In the genomic region with DNA sequence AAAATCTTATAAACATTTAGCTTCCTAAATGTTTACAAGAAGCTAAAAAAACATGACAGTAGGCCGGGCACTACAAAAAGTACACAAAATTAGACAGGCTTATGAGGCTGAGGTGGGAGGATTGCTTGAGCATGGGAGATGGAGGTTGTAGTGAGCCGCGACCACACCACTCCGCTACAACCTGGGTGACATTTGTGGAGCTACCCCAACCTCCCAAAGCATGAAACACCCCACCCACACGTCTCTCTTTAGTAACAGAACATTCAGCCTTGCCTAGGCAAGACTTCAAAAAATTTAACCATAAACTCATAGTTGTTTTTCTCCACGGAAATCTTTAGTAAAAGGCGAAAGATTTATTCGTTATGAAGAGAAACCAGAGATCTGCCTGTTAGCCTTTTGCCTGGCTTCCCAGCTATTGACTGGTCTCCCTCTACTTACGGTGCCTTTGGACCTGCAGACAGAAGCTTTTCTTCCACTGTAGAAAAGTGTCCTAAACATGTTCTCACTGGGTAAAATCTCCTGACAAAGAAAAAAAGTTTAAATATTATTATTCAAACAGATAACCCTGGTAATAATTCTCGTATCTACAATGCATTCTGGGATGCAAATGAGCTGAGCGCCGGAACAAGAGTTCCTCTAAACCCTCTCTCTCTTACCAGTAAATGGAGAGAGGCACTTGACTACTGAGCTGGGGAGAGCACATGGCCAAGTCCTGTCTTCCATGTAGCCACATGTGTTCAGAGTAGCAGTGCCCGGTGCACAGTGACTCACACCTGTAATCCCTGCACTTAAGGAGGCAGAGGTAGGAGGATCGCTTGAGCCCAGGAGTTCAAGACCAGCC, we compare ENCODE assay signal across 8 cellular contexts. TPM values are rescaled to one million over a fixed set of nuclear protein-coding genes. Genes with fewer than 3 reads are reported as not detected.
DNase-seq lines count a peak whose midpoint lies in the region; ATAC-seq lines count a peak whose summit lies in the region.

No MANE protein-coding gene starts in this region.

- DNase-seq in AG20443 (ENCODE audit: low spot score) = peak; percentile 56
- DNase-seq in NCI-H226 = peak; percentile 52
- peak; percentile 20 to 63 (median 46) for DNase-seq in activated CD4-positive, CD25-positive, alpha-beta regulatory T cell (lab: John Stamatoyannopoulos, UW)
- DNase-seq in mucosa of gallbladder (ENCODE audit: low spot score) = peak; percentile 21
- peak; percentile 89 to 93 for DNase-seq in stimulated activated naive CD8-positive, alpha-beta T cell treated with anti-CD3 and anti-CD28 coated beads, Interleukin-15, amount 100 ng/mL, for 72 hours

- ATAC-seq in GM18907 (IDR thresholded peaks at IDR 0.05; ENCODE audit: unreplicated experiment) (peak; percentile 75), HG03064 (IDR thresholded peaks at IDR 0.05; ENCODE audit: low read depth, unreplicated experiment) (peak; percentile 73)
- ATAC-seq in stimulated activated naive CD8-positive, alpha-beta T cell treated with anti-CD3 and anti-CD28 coated beads, Interleukin-15, amount 100 ng/mL, for 72 hours = peak; percentile 91

- H3K27me3 Mint-ChIP-seq in stimulated activated naive CD8-positive, alpha-beta T cell treated with anti-CD3 and anti-CD28 coated beads, Interleukin-15, amount 100 ng/mL, for 72 hours = no peaks in the 10 kb centered on the region

- peak overlapping the region; percentile 54 for H3K27ac ChIP-seq in duodenal mucosa (ENCODE audit: low read depth, low read length)

- no peak overlapping the region for H3K4me3 ChIP-seq in duodenal mucosa (ENCODE audit: low read depth in 1 of 2, low read length in 2 of 2)

- H3K27me3 ChIP-seq in duodenal mucosa (ENCODE audit: control insufficient read depth in 1 of 2, insufficient read depth in 2 of 2, low read length in 2 of 2) = no peaks in the 10 kb centered on the region

- H3K4me3 Mint-ChIP-seq in stimulated activated naive CD8-positive, alpha-beta T cell treated with anti-CD3 and anti-CD28 coated beads, Interleukin-15, amount 100 ng/mL, for 72 hours = peak overlapping the region; percentile 66 to 96

- no peaks in the 10 kb centered on the region for H3K36me3 ChIP-seq in duodenal mucosa (ENCODE audit: control insufficient read depth in 1 of 2, insufficient read depth in 2 of 2, low read length in 2 of 2)

- H3K4me1 Mint-ChIP-seq in stimulated activated naive CD8-positive, alpha-beta T cell treated with anti-CD3 and anti-CD28 coated beads, Interleukin-15, amount 100 ng/mL, for 72 hours = peaks cover 87% of the 10 kb centered on the region

- no peaks in the 10 kb centered on the region for H3K9me3 Mint-ChIP-seq in stimulated activated naive CD8-positive, alpha-beta T cell treated with anti-CD3 and anti-CD28 coated beads, Interleukin-15, amount 100 ng/mL, for 72 hours

- peak overlapping the region; percentile 100 for H3K27ac Mint-ChIP-seq in stimulated activated naive CD8-positive, alpha-beta T cell treated with anti-CD3 and anti-CD28 coated beads, Interleukin-15, amount 100 ng/mL, for 72 hours

- H3K4me1 ChIP-seq in duodenal mucosa (ENCODE audit: control insufficient read depth in 1 of 2, insufficient read depth in 2 of 2, low read length in 2 of 2) = peaks cover 0 to 27% of the 10 kb centered on the region in 2 donors

- H3K9ac ChIP-seq in duodenal mucosa (ENCODE audit: low read depth in 1 of 2, low read length in 2 of 2) = peak overlapping the region; percentile 1 to 24

- no peaks in the 10 kb centered on the region for H3K9me3 ChIP-seq in duodenal mucosa (ENCODE audit: control insufficient read depth in 1 of 2, low read length in 2 of 2)

RNA-seq across cellular contexts. Expression of a gene that starts 9.2 kb away (rescaled TPM):
- not detected for total RNA-seq in mucosa of gallbladder

RNA-seq across cellular contexts. Expression of a gene that starts 17.9 kb away (rescaled TPM):
- 1.6 TPM for total RNA-seq in mucosa of gallbladder

RNA-seq across cellular contexts. Expression of a gene that starts 47.2 kb away (rescaled TPM):
- total RNA-seq in mucosa of gallbladder = 3.7 TPM

RNA-seq across cellular contexts. Expression of a gene that starts 47.5 kb away (rescaled TPM):
- total RNA-seq in mucosa of gallbladder = 21.0 TPM

RNA-seq across cellular contexts. Expression of a gene that starts 53.6 kb away (rescaled TPM):
- 1,176 TPM for total RNA-seq in mucosa of gallbladder

Comparison
In these comparisons a context has a peak if more than half of its experiments do, and no peak if none do; other contexts are left out.
1. DNase-seq: peak in every context shown above with its lines; median percentile 91 in stimulated activated naive CD8-positive, alpha-beta T cell treated with anti-CD3 and anti-CD28 coated beads, Interleukin-15, amount 100 ng/mL, for 72 hours; 56 in AG20443; 52 in NCI-H226; 46 in activated CD4-positive, CD25-positive, alpha-beta regulatory T cell; 21 in mucosa of gallbladder.